Comparison of ENCODE assay signal across 1 cellular context in genomic region chr2:182827182-182827879, GRCh38.
TF ChIP-seq lines count a peak whose summit lies in the region.

No MANE protein-coding gene starts in this region.

TF ChIP-seq in IMR-90, 13 proteins besides CTCF, POLR2A, EP300 and RAD21 (continued from another document):
- TF ChIP-seq ELK1 (IDR thresholded peaks at IDR 0.05; ENCODE audit: borderline replicate concordance, low read depth, low read length): no peak
- no peak for TF ChIP-seq MAFK (IDR thresholded peaks at IDR 0.05; ENCODE audit: low read depth, low read length)
- TF ChIP-seq MAZ (IDR thresholded peaks at IDR 0.05; ENCODE audit: borderline replicate concordance, low read depth, low read length): no peak
- no peak for TF ChIP-seq SMC3 (IDR thresholded peaks at IDR 0.05; ENCODE audit: low read depth, low read length)
- TF ChIP-seq CHD1 (IDR thresholded peaks at IDR 0.05; ENCODE audit: low read depth, low read length): no peak
- no peak for TF ChIP-seq RCOR1 (IDR thresholded peaks at IDR 0.05; ENCODE audit: insufficient replicate concordance, low read length)
- TF ChIP-seq BHLHE40 (IDR thresholded peaks at IDR 0.05; ENCODE audit: low read depth, low read length): no peak
- no peak for TF ChIP-seq RFX5 (IDR thresholded peaks at IDR 0.05; ENCODE audit: low read depth, low read length)
- TF ChIP-seq NFE2L2 (IDR thresholded peaks at IDR 0.05; ENCODE audit: low read depth, low read length): no peak
